In the genomic region with DNA sequence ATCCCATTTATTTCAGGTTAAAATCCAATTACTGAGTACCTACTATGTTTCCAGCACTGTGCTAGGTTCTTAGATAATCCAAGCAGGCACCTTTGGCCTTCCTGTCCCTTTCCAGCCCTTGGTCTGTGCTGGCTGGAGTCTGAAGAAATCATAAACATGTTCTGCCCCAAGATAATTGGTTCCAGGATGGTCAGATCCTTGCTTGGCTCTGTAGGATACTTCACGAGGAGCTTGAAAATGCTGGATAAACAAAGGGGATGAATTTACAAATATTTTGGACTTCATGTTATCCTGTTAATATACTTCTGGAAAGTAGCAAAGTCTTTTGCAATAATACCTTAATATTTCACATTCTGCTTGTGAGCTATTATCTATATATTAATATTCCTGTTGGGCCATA, we compare ENCODE assay signal across 18 cellular contexts. TPM values are rescaled to one million over a fixed set of nuclear protein-coding genes. Genes with fewer than 3 reads are reported as not detected.
DNase-seq lines count a peak whose midpoint lies in the region; ATAC-seq, FAIRE-seq and TF ChIP-seq lines count a peak whose summit lies in the region.
"Had no signal": no experiment of that assay in that cellular context is flagged by ENCODE, and none has a peak within 500 bp of the region (broad histone marks: within the 10 kb centered on the region; RNA-seq: fewer than 3 reads in every experiment).

No MANE protein-coding gene starts in this region.

- DNase-seq in A549 (ENCODE audit: low read depth in 1 of 2, low spot score in 1 of 2), result no peak
- no peak for DNase-seq in ascending aorta (ENCODE audit: low spot score in 2 of 2)
- DNase-seq in fibroblast of gingiva (ENCODE audit: low read depth), result peak; percentile 69
- DNase-seq in activated T-cell treated with anti-CD3 and anti-CD28 coated beads for 4 hours, result no peak
- no peak for DNase-seq in breast epithelium (ENCODE audit: low spot score in 2 of 2)
- DNase-seq in LoVo (ENCODE audit: low spot score), result no peak
- DNase-seq: AML-193; Caco-2; CD8-positive, alpha-beta memory T cell; DND-41; GDM1; GM23248; H7 had no signal

- H3K4me2 ChIP-seq in A549 (no peak overlapping the region), parathyroid adenoma (ENCODE audit: low read length) (no peak overlapping the region)
- H3K4me2 ChIP-seq: BLaER1 had no signal

- no peak for TF ChIP-seq RAD21 in A549 (conservative IDR thresholded peaks at IDR 0.05 in 1 of 2, IDR thresholded peaks at IDR 0.05 in 1 of 2)

- FAIRE-seq in A549 (lab: Jason Lieb, UNC), result peak; percentile 84

- no peaks in the 10 kb centered on the region for H3K36me3 ChIP-seq in ascending aorta
- H3K36me3 ChIP-seq in parathyroid adenoma (ENCODE audit: control insufficient read depth, insufficient read depth, low read length), result no peaks in the 10 kb centered on the region
- no peaks in the 10 kb centered on the region for H3K36me3 ChIP-seq in breast epithelium
- H3K36me3 ChIP-seq: BLaER1 had no signal

- H3K27me3 ChIP-seq in ascending aorta (no peaks in the 10 kb centered on the region), parathyroid adenoma (ENCODE audit: control insufficient read depth, insufficient read depth, low read length) (no peaks in the 10 kb centered on the region), breast epithelium (peaks cover 0 to 8% of the 10 kb centered on the region in 2 donors)

- H2AFZ ChIP-seq in parathyroid adenoma, result peak overlapping the region; percentile 11
- H2AFZ ChIP-seq: GM23248 had no signal

- 0% methylated on average over 1 of the region's 1 CpG for WGBS in A549 (ENCODE audit: missing lambda C conversion rate)

- no peaks in the 10 kb centered on the region for H3K9me3 ChIP-seq in A549
- H3K9me3 ChIP-seq in ascending aorta, result peaks cover 0 to 4% of the 10 kb centered on the region in 2 donors
- H3K9me3 ChIP-seq in parathyroid adenoma (ENCODE audit: control insufficient read depth, low read length), result no peaks in the 10 kb centered on the region
- no peaks in the 10 kb centered on the region for H3K9me3 ChIP-seq in breast epithelium
- H3K9me3 ChIP-seq: Caco-2 had no signal

- H3K4me1 ChIP-seq in A549, result no peaks in the 10 kb centered on the region
- peaks cover 0 to 9% of the 10 kb centered on the region in 2 donors for H3K4me1 ChIP-seq in ascending aorta
- peaks cover 11% of the 10 kb centered on the region for H3K4me1 ChIP-seq in parathyroid adenoma
- H3K4me1 ChIP-seq in breast epithelium, result no peaks in the 10 kb centered on the region
- H3K4me1 ChIP-seq: Caco-2 had no signal

- TF ChIP-seq POLR2A in A549 (IDR thresholded peaks at IDR 0.05; ENCODE audit: low read length) (no peak), breast epithelium (IDR thresholded peaks at IDR 0.05) (no peak)

- intact Hi-C loops in ascending aorta (cut with DNase I), result no loop called here
- intact Hi-C loops in breast epithelium (cut with DNase I; ENCODE audit: low total_unique reads), result no loop called here

- no peak for TF ChIP-seq EP300 in A549 (IDR thresholded peaks at IDR 0.05)

- H3K9ac ChIP-seq in parathyroid adenoma, result no peak overlapping the region
- H3K9ac ChIP-seq: BLaER1, GM23248 had no signal

- no peak for ATAC-seq in A549
- no peak for ATAC-seq in GM18520 (IDR thresholded peaks at IDR 0.05; ENCODE audit: unreplicated experiment)

- H3K4me3 ChIP-seq in A549, result no peak overlapping the region
- H3K4me3 ChIP-seq in ascending aorta, result no peak overlapping the region
- no peak overlapping the region for H3K4me3 ChIP-seq in parathyroid adenoma (ENCODE audit: low read depth, low read length)
- no peak overlapping the region for H3K4me3 ChIP-seq in breast epithelium
- H3K4me3 ChIP-seq: BLaER1, GM23248 had no signal

- POLR2A ChIA-PET in A549 (lab: Yijun Ruan, JAX), result no interaction called here

- no peak for TF ChIP-seq CTCF in A549 (IDR thresholded peaks at IDR 0.05)
- TF ChIP-seq CTCF in ascending aorta (IDR thresholded peaks at IDR 0.05), result no peak
- TF ChIP-seq CTCF in parathyroid adenoma (IDR thresholded peaks at IDR 0.05), result no peak
- no peak for TF ChIP-seq CTCF in breast epithelium (IDR thresholded peaks at IDR 0.05)

- no peaks in the 10 kb centered on the region for H3K79me2 ChIP-seq in parathyroid adenoma

- CTCF ChIA-PET in A549 (lab: Yijun Ruan, JAX), result no interaction called here

- H3K27ac ChIP-seq in A549, result no peak overlapping the region
- peak overlapping the region; percentile 15 to 18 for H3K27ac ChIP-seq in ascending aorta
- no peak overlapping the region for H3K27ac ChIP-seq in parathyroid adenoma
- peak overlapping the region in 1 of 2 donors; percentile 58 for H3K27ac ChIP-seq in breast epithelium
- H3K27ac ChIP-seq: 22Rv1, BLaER1, GM23248 had no signal

TF ChIP-seq in A549, 52 proteins besides CTCF, POLR2A, EP300 and RAD21:
- TF ChIP-seq ZSCAN20 (CRISPR knock-in tag; IDR thresholded peaks at IDR 0.05) (no peak), NR3C1 (IDR thresholded peaks at IDR 0.05) (no peak), SREBF2 (IDR thresholded peaks at IDR 0.05) (no peak), ZNF302 (CRISPR knock-in tag; IDR thresholded peaks at IDR 0.05) (no peak), RNF2 (IDR thresholded peaks at IDR 0.05; ENCODE audit: borderline replicate concordance, low read depth) (no peak)
- TF ChIP-seq, protein P1, sequence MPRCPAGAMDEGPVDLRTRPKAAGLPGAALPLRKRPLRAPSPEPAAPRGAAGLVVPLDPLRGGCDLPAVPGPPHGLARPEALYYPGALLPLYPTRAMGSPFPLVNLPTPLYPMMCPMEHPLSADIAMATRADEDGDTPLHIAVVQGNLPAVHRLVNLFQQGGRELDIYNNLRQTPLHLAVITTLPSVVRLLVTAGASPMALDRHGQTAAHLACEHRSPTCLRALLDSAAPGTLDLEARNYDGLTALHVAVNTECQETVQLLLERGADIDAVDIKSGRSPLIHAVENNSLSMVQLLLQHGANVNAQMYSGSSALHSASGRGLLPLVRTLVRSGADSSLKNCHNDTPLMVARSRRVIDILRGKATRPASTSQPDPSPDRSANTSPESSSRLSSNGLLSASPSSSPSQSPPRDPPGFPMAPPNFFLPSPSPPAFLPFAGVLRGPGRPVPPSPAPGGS (IDR thresholded peaks at IDR 0.05), result no peak
- TF ChIP-seq, protein P2, sequence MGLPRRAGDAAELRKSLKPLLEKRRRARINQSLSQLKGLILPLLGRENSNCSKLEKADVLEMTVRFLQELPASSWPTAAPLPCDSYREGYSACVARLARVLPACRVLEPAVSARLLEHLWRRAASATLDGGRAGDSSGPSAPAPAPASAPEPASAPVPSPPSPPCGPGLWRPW (IDR thresholded peaks at IDR 0.05), result no peak

RNA-seq across cellular contexts. Expression of a gene that starts 35.0 kb away (rescaled TPM):
- 32.2 and 38.5 TPM in 2 replicates for polyA plus RNA-seq in A549 (2011; rRNA removed)
- 7.9 and 11.0 TPM in 2 replicates for polyA plus RNA-seq in A549 (2012; cell fraction: cytosol; rRNA removed)
- 7.3 and 7.5 TPM in 2 replicates for polyA plus RNA-seq in A549 (2012; cell fraction: nucleus; rRNA removed)
- polyA plus RNA-seq in A549 (2017; fragmentation: RNase III; extraction: RNeasy Plus Mini Kit Qiagen cat#74134 plus additional on column Dnase treatment), result 25.6 to 40.7 TPM (median 31.6 TPM) in 3 replicates
- 30.5 and 34.9 TPM in 2 replicates for polyA minus RNA-seq in A549 (2011; rRNA and poly(A)+ RNA removed)
- 850 TPM for total RNA-seq in ascending aorta
- 1,000 to 10,000 TPM in 1 of 3 donors, 100 to 1,000 TPM in 2; 299 to 1,250 (median 654) TPM for total RNA-seq in breast epithelium
- total RNA-seq: HT-29 had no signal

Comparison
In these comparisons a context has a peak if more than half of its experiments do, and no peak if none do; other contexts are left out.
1. H3K27ac ChIP-seq: peak in ascending aorta (2 of 2); none in A549 (0 of 2) and parathyroid adenoma (single experiment).